17 cellular contexts compared by ENCODE assay signal in genomic region chr15:35854398-35854797, GRCh38.
A peak's percentile ranks its signal among the peaks of the same experiment; 100 is the strongest.
DNase-seq lines count a peak whose midpoint lies in the region; ATAC-seq, FAIRE-seq and TF ChIP-seq lines count a peak whose summit lies in the region.
"Had no signal": no experiment of that assay in that cellular context is flagged by ENCODE, and none has a peak within 500 bp of the region (broad histone marks: within the 10 kb centered on the region; RNA-seq: fewer than 3 reads in every experiment).

No MANE protein-coding gene starts in this region.

- no peak overlapping the region for H3K4me3 ChIP-seq in bronchial epithelial cell (ENCODE audit: low read depth, low read length)
- H3K4me3 ChIP-seq: A549 had no signal

- no peaks in the 10 kb centered on the region for H3K27me3 ChIP-seq in bronchial epithelial cell (ENCODE audit: control insufficient read depth, insufficient read depth, low read length)
- H3K27me3 ChIP-seq: BE2C had no signal

- H3K27ac Mint-ChIP-seq in activated CD4-positive, alpha-beta T cell treated with anti-CD3 and anti-CD28 coated beads, Interleukin-2, amount 10 ng/mL, durations not matched to agents 24 days and 14 days: no peak overlapping the region
- H3K27ac Mint-ChIP-seq: CD4-positive, alpha-beta memory T cell; HFFc6 had no signal

- FAIRE-seq in bronchial epithelial cell (lab: Jason Lieb, UNC): peak; percentile 18
- FAIRE-seq: A549, GM12891, GM19239 had no signal

- no peaks in the 10 kb centered on the region for H3K27me3 Mint-ChIP-seq in activated CD4-positive, alpha-beta T cell treated with anti-CD3 and anti-CD28 coated beads, Interleukin-2, amount 10 ng/mL, durations not matched to agents 24 days and 14 days
- H3K27me3 Mint-ChIP-seq: CD4-positive, alpha-beta memory T cell had no signal

- intact Hi-C loops in activated CD4-positive, alpha-beta T cell treated with anti-CD3 and anti-CD28 coated beads, Interleukin-2, amount 10 ng/mL, durations not matched to agents 24 days and 14 days (cut with micrococcal nuclease): no loop called here

- DNase-seq in NCI-H2227 (lab: John Stamatoyannopoulos, UW; ENCODE audit: unreplicated experiment) (peak; percentile 42), bronchial epithelial cell (ENCODE audit: low read depth) (no peak), left kidney (ENCODE audit: low read depth, low spot score) (peak; percentile 18), renal cortical epithelial cell (ENCODE audit: low read depth) (peak; percentile 30), ecto neural progenitor cell (ENCODE audit: low spot score) (no peak)
- no peak for DNase-seq in activated CD4-positive, alpha-beta T cell treated with anti-CD3 and anti-CD28 coated beads, Interleukin-2, amount 10 ng/mL, durations not matched to agents 24 days and 14 days
- DNase-seq: BE2C; CD4-positive, alpha-beta memory T cell; DMS79 treated with DMSO at 0.1 percent for 48 hours; EL; HCEC 1CT; HFFc6 had no signal

- H3K4me3 Mint-ChIP-seq in activated CD4-positive, alpha-beta T cell treated with anti-CD3 and anti-CD28 coated beads, Interleukin-2, amount 10 ng/mL, durations not matched to agents 24 days and 14 days: no peak overlapping the region
- H3K4me3 Mint-ChIP-seq: CD4-positive, alpha-beta memory T cell; HFFc6 had no signal

- no peak for ATAC-seq in HG03571 (IDR thresholded peaks at IDR 0.05; ENCODE audit: unreplicated experiment)
- no peak for ATAC-seq in GM18868 (IDR thresholded peaks at IDR 0.05; ENCODE audit: unreplicated experiment)
- ATAC-seq: A549 had no signal

- TF ChIP-seq CTCF in bronchial epithelial cell (IDR thresholded peaks at IDR 0.05; ENCODE audit: insufficient read depth, low read length, severe bottlenecking): no peak

- no peaks in the 10 kb centered on the region for H3K36me3 Mint-ChIP-seq in activated CD4-positive, alpha-beta T cell treated with anti-CD3 and anti-CD28 coated beads, Interleukin-2, amount 10 ng/mL, durations not matched to agents 24 days and 14 days (ENCODE audit: low read depth)
- H3K36me3 Mint-ChIP-seq: CD4-positive, alpha-beta memory T cell had no signal

- H3K9me3 Mint-ChIP-seq in activated CD4-positive, alpha-beta T cell treated with anti-CD3 and anti-CD28 coated beads, Interleukin-2, amount 10 ng/mL, durations not matched to agents 24 days and 14 days: no peaks in the 10 kb centered on the region
- H3K9me3 Mint-ChIP-seq: HFFc6 had no signal

- no peaks in the 10 kb centered on the region for H3K36me3 ChIP-seq in bronchial epithelial cell (ENCODE audit: control insufficient read depth, insufficient read depth, low read length)
- H3K36me3 ChIP-seq: BE2C had no signal

- H3K4me1 Mint-ChIP-seq in activated CD4-positive, alpha-beta T cell treated with anti-CD3 and anti-CD28 coated beads, Interleukin-2, amount 10 ng/mL, durations not matched to agents 24 days and 14 days: no peaks in the 10 kb centered on the region
- H3K4me1 Mint-ChIP-seq: CD4-positive, alpha-beta memory T cell had no signal

Comparison
In these comparisons a context has a peak if more than half of its experiments do, and no peak if none do; other contexts are left out.
1. DNase-seq: peak in NCI-H2227 (single experiment), left kidney (single experiment) and renal cortical epithelial cell (single experiment); none in bronchial epithelial cell (single experiment), ecto neural progenitor cell (single experiment) and activated CD4-positive, alpha-beta T cell treated with anti-CD3 and anti-CD28 coated beads, Interleukin-2, amount 10 ng/mL, durations not matched to agents 24 days and 14 days (single experiment).